ENCODE assay signal across 11 cellular contexts in the genomic region with DNA sequence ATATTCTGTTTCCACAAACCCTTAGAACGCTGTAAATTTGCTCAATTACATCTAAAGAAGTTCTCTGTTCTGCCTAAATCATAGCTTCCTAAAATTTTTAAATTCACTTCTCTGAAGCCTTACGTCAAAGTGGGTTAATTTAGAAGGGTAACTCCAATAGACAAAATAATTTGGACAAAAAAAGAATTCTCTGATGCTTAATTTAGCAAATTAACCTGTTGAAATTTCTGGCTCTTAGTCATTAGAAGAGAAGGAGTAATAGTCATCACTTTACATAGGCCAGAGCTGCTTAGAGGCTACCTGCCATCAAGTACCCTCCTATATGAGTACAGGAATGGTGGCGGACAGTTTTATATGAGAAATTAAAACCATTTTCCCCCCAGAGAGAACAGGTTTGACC. TPM values are rescaled to one million over a fixed set of nuclear protein-coding genes. Genes with fewer than 3 reads are reported as not detected.
DNase-seq lines count a peak whose midpoint lies in the region; FAIRE-seq and TF ChIP-seq lines count a peak whose summit lies in the region.
"Had no signal": no experiment of that assay in that cellular context is flagged by ENCODE, and none has a peak within 500 bp of the region (broad histone marks: within the 10 kb centered on the region; RNA-seq: fewer than 3 reads in every experiment).

No MANE protein-coding gene starts in this region.

- H3K9me3 Mint-ChIP-seq in IgD-negative memory B cell, result no peaks in the 10 kb centered on the region
- H3K9me3 Mint-ChIP-seq in osteocyte (ENCODE audit: unreplicated experiment), result no peaks in the 10 kb centered on the region

- peak overlapping the region in 8 of 11 experiments; percentile 85 to 98 (median 95); a peak in 14 of 22 replicates for H3K4me2 ChIP-seq in BLaER1 treated with 17β-estradiol and CSF1 and Interleukin-3, amounts not matched to agents 10 nM and 100 nM

- no peaks in the 10 kb centered on the region for H3K9me3 ChIP-seq in BLaER1 treated with 17β-estradiol and CSF1 and Interleukin-3, amounts not matched to agents 10 nM and 100 nM (replicated peaks in 1 of 11)
- H3K9me3 ChIP-seq in A673 (ENCODE audit: low read depth, low read length, poor library complexity, severe bottlenecking), result no peaks in the 10 kb centered on the region
- H3K9me3 ChIP-seq: SJSA1 had no signal

- POLR2A ChIA-PET in A673 (lab: Charles Lee; ENCODE audit: low non-redundant PET), result no interaction called here

- BruUV-seq in A673 (replicated peaks; lab: Mats Ljungman, UMichigan), result no TSS peak

- peaks cover 52 to 83% (median 80%) of the 10 kb centered on the region in 11 experiments for H4K20me1 ChIP-seq in BLaER1 treated with 17β-estradiol and CSF1 and Interleukin-3, amounts not matched to agents 10 nM and 100 nM

- peak overlapping the region in 1 of 3 donors; percentile 30 for H3K27ac Mint-ChIP-seq in IgD-negative memory B cell
- no peak overlapping the region for H3K27ac Mint-ChIP-seq in osteocyte (ENCODE audit: unreplicated experiment)

- H3K4me3 Mint-ChIP-seq in IgD-negative memory B cell (peak overlapping the region; percentile 6 to 99 (median 59)), osteocyte (ENCODE audit: unreplicated experiment) (peak overlapping the region; percentile 90)

- H3K9ac ChIP-seq in BLaER1 treated with 17β-estradiol and CSF1 and Interleukin-3, amounts not matched to agents 10 nM and 100 nM, result 0 out of 22 replicates have a peak overlapping the region, but pooled peaks of 1 of the 11 experiments have one; percentile 17

- TF ChIP-seq POLR2A in GM12891 (IDR thresholded peaks at IDR 0.05; ENCODE audit: low read depth, low read length), result no peak

- DNase-seq in coronary artery (ENCODE audit: low spot score) (no peak), osteocyte (ENCODE audit: extremely low spot score, unreplicated experiment) (no peak), NCI-H1092 (lab: John Stamatoyannopoulos, UW) (no peak), A673 (ENCODE audit: low spot score) (no peak), NCI-H1930 (lab: John Stamatoyannopoulos, UW) (no peak), GM12891 (ENCODE audit: insufficient read length, low spot score) (no peak)
- DNase-seq: DMS79 treated with DMSO at 0.1 percent for 48 hours had no signal

- H3K27me3 Mint-ChIP-seq in IgD-negative memory B cell (no peaks in the 10 kb centered on the region), osteocyte (ENCODE audit: unreplicated experiment) (no peaks in the 10 kb centered on the region)

- H3K36me3 ChIP-seq in BLaER1 treated with 17β-estradiol and CSF1 and Interleukin-3, amounts not matched to agents 10 nM and 100 nM, result peaks cover 0 to 27% (median 2%) of the 10 kb centered on the region in 11 experiments; a peak in 7 of 22 replicates
- no peaks in the 10 kb centered on the region for H3K36me3 ChIP-seq in A673 (ENCODE audit: insufficient read depth, low read length, poor library complexity, severe bottlenecking)

- TF ChIP-seq CTCF in coronary artery (IDR thresholded peaks at IDR 0.05) (no peak), osteocyte (IDR thresholded peaks at IDR 0.05) (no peak), A673 (conservative IDR thresholded peaks at IDR 0.05; ENCODE audit: low read depth, low read length) (no peak)

- peak overlapping the region in 4 of 10 experiments; percentile 79 to 95 (median 92); a peak in 6 of 20 replicates for H3K4me3 ChIP-seq in BLaER1 treated with 17β-estradiol and CSF1 and Interleukin-3, amounts not matched to agents 10 nM and 100 nM
- H3K4me3 ChIP-seq in coronary artery, result peak overlapping the region; percentile 98
- no peak overlapping the region for H3K4me3 ChIP-seq in A673 (ENCODE audit: low read depth, low read length, poor library complexity, severe bottlenecking)
- H3K4me3 ChIP-seq: SJSA1 had no signal

- no peak overlapping the region for H3K27ac ChIP-seq in BLaER1 treated with 17β-estradiol and CSF1 and Interleukin-3, amounts not matched to agents 10 nM and 100 nM
- peak overlapping the region; percentile 68 to 99 for H3K27ac ChIP-seq in coronary artery
- no peak overlapping the region for H3K27ac ChIP-seq in A673 (ENCODE audit: low read depth, low read length, poor library complexity, severe bottlenecking)
- H3K27ac ChIP-seq: SJSA1 had no signal

- H3K4me1 Mint-ChIP-seq in IgD-negative memory B cell, result peaks cover 35 to 54% (median 44%) of the 10 kb centered on the region in 3 donors
- H3K4me1 Mint-ChIP-seq in osteocyte (ENCODE audit: unreplicated experiment), result peaks cover 71% of the 10 kb centered on the region

- H3K36me3 Mint-ChIP-seq in IgD-negative memory B cell, result peaks cover 5% of the 10 kb centered on the region
- H3K36me3 Mint-ChIP-seq in osteocyte (ENCODE audit: unreplicated experiment), result peaks cover 11% of the 10 kb centered on the region

- no peak for FAIRE-seq in GM12891 (lab: Jason Lieb, UNC)

- peaks cover 9 to 64% (median 48%) of the 10 kb centered on the region in 10 experiments; a peak in 18 of 20 replicates for H3K4me1 ChIP-seq in BLaER1 treated with 17β-estradiol and CSF1 and Interleukin-3, amounts not matched to agents 10 nM and 100 nM
- H3K4me1 ChIP-seq in A673 (ENCODE audit: insufficient read depth, low read length, poor library complexity, severe bottlenecking), result peaks cover 1% of the 10 kb centered on the region

- H3K27me3 ChIP-seq in BLaER1 treated with 17β-estradiol and CSF1 and Interleukin-3, amounts not matched to agents 10 nM and 100 nM, result peaks cover 0 to 29% (median 20%) of the 10 kb centered on the region in 11 experiments; a peak in 15 of 22 replicates
- no peaks in the 10 kb centered on the region for H3K27me3 ChIP-seq in A673 (replicated peaks; ENCODE audit: insufficient read depth, low read depth, low read length, poor library complexity)
- H3K27me3 ChIP-seq: foreskin keratinocyte, SJSA1 had no signal

- CTCF ChIA-PET in A673 (lab: Charles Lee), result no interaction called here

- intact Hi-C loops in A673 (cut with micrococcal nuclease; ENCODE audit: unreplicated experiment), result no loop called here

TF ChIP-seq in GM12891, 5 proteins besides CTCF, POLR2A, EP300 and RAD21:
- no peak for TF ChIP-seq TAF1 (IDR thresholded peaks at IDR 0.05; ENCODE audit: low read depth, low read length)
- no peak for TF ChIP-seq POU2F2 (IDR thresholded peaks at IDR 0.05; ENCODE audit: low read depth, low read length)
- TF ChIP-seq POLR2AphosphoS5 (IDR thresholded peaks at IDR 0.05; ENCODE audit: low read depth, low read length), result no peak
- no peak for TF ChIP-seq SPI1 (IDR thresholded peaks at IDR 0.05; ENCODE audit: low read depth, low read length)
- no peak for TF ChIP-seq PAX5 (IDR thresholded peaks at IDR 0.05; ENCODE audit: insufficient read depth, low read length, severe bottlenecking)

RNA-seq across cellular contexts. Expression of a gene that starts 3.8 kb away (rescaled TPM):
- polyA plus RNA-seq in IgD-negative memory B cell, result 9.9 TPM
- total RNA-seq in osteocyte (50.7 and 50.8 TPM in 2 replicates), A673 (2021) (7.5 and 12.0 TPM in 2 replicates)
- 19.1 TPM for polyA plus RNA-seq in GM12891 (2012; ENCODE audit: low read depth, missing spikeins)

Comparison
In these comparisons a context has a peak if more than half of its experiments do, and no peak if none do; other contexts are left out.
1. H3K27ac ChIP-seq: peak in coronary artery (2 of 2); none in BLaER1 treated with 17β-estradiol and CSF1 and Interleukin-3, amounts not matched to agents 10 nM and 100 nM (0 of 11) and A673 (single experiment).